Comparison of ENCODE assay signal across 1 cellular context in genomic region chr1:235712812-235713211, GRCh38.
A peak's percentile ranks its signal among the peaks of the same experiment; 100 is the strongest.
TF ChIP-seq lines count a peak whose summit lies in the region.

No MANE protein-coding gene starts in this region.

TF ChIP-seq in HEK293, 187 proteins besides CTCF, POLR2A, EP300 and RAD21 (continued from another document):
- TF ChIP-seq, protein P1, sequence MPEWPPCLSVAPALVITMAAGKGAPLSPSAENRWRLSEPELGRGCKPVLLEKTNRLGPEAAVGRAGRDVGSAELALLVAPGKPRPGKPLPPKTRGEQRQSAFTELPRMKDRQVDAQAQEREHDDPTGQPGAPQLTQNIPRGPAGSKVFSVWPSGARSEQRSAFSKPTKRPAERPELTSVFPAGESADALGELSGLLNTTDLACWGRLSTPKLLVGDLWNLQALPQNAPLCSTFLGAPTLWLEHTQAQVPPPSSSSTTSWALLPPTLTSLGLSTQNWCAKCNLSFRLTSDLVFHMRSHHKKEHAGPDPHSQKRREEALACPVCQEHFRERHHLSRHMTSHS (tag by site-specific recombination; IDR thresholded peaks at IDR 0.05), result no peak
- TF ChIP-seq ZNF521 (tag by site-specific recombination; IDR thresholded peaks at IDR 0.05) (no peak), ZNF16 (tag by site-specific recombination; IDR thresholded peaks at IDR 0.05; ENCODE audit: low read depth) (no peak), ZNF610 (tag by site-specific recombination; IDR thresholded peaks at IDR 0.05; ENCODE audit: borderline replicate concordance) (no peak), SP3 (tag by site-specific recombination; IDR thresholded peaks at IDR 0.05) (no peak), ZNF596 (tag by site-specific recombination; IDR thresholded peaks at IDR 0.05) (no peak), SCRT2 (tag by site-specific recombination; IDR thresholded peaks at IDR 0.05) (peak; percentile 87)
- TF ChIP-seq, protein P2, sequence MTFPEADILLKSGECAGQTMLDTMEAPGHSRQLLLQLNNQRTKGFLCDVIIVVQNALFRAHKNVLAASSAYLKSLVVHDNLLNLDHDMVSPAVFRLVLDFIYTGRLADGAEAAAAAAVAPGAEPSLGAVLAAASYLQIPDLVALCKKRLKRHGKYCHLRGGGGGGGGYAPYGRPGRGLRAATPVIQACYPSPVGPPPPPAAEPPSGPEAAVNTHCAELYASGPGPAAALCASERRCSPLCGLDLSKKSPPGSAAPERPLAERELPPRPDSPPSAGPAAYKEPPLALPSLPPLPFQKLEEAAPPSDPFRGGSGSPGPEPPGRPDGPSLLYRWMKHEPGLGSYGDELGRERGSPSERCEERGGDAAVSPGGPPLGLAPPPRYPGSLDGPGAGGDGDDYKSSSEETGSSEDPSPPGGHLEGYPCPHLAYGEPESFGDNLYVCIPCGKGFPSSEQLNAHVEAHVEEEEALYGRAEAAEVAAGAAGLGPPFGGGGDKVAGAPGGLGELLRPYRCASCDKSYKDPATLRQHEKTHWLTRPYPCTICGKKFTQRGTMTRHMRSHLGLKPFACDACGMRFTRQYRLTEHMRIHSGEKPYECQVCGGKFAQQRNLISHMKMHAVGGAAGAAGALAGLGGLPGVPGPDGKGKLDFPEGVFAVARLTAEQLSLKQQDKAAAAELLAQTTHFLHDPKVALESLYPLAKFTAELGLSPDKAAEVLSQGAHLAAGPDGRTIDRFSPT (tag by site-specific recombination; IDR thresholded peaks at IDR 0.05), result no peak
- TF ChIP-seq, protein P3, sequence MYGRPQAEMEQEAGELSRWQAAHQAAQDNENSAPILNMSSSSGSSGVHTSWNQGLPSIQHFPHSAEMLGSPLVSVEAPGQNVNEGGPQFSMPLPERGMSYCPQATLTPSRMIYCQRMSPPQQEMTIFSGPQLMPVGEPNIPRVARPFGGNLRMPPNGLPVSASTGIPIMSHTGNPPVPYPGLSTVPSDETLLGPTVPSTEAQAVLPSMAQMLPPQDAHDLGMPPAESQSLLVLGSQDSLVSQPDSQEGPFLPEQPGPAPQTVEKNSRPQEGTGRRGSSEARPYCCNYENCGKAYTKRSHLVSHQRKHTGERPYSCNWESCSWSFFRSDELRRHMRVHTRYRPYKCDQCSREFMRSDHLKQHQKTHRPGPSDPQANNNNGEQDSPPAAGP (tag by site-specific recombination; IDR thresholded peaks at IDR 0.05), result no peak
